In genomic region chr6:25620391-25620790, GRCh38 we compare ENCODE assay signal across 28 cellular contexts. TPM values are rescaled to one million over a fixed set of nuclear protein-coding genes. Genes with fewer than 3 reads are reported as not detected.
"Had no signal": no experiment of that assay in that cellular context is flagged by ENCODE, and none has a peak within 500 bp of the region (broad histone marks: within the 10 kb centered on the region; RNA-seq: fewer than 3 reads in every experiment).

No MANE protein-coding gene starts in this region.

- H3K27me3 ChIP-seq: stomach, suprapubic skin, testis, thyroid gland, tibial artery, tibial nerve, transverse colon, upper lobe of left lung, upper lobe of right lung, uterus, vagina had no signal

- ATAC-seq: stimulated activated effector memory CD8-positive, alpha-beta T cell treated with anti-CD3 and anti-CD28 coated beads, Interleukin-12 subunit alpha, Interleukin-12 subunit beta, amount 100 ng/mL, for 72 hours; stimulated activated memory B cell treated with anti-CD40 and anti-IgM and Interleukin-4, amounts not matched to agents 10 μg/mL and 1 μg/mL and 100 μg/mL, for 72 hours; stimulated activated naive B cell treated with anti-CD40 and anti-IgM and Interleukin-4, amounts not matched to agents 10 μg/mL and 1 μg/mL and 100 μg/mL, for 72 hours; stimulated activated naive CD8-positive, alpha-beta T cell treated with anti-CD3 and anti-CD28 coated beads, Interleukin-15, amount 100 ng/mL, for 72 hours; stimulated activated naive CD8-positive, alpha-beta T cell treated with anti-CD3 and anti-CD28 coated beads, Interleukin-15, Interleukin-2, amounts not matched to agents 100 U/mL and 50 U/mL, for 24 hours; upper lobe of right lung had no signal

- DNase-seq: stimulated activated CD4-positive, alpha-beta T cell treated with anti-CD3 and anti-CD28 coated beads, Interleukin-2, amount 100 ng/mL, for 48 hours; stimulated activated CD4-positive, alpha-beta T cell treated with anti-CD3 and anti-CD28 coated beads, Interleukin-4, amount 100 ng/mL, for 1 hour; stimulated activated CD4-positive, alpha-beta T cell treated with anti-CD3 and anti-CD28 coated beads, Interleukin-4, amount 100 ng/mL, for 24 hours; stimulated activated CD4-positive, alpha-beta T cell treated with anti-CD3 and anti-CD28 coated beads, Interleukin-4, amount 100 ng/mL, for 4 hours; stimulated activated CD8-positive, alpha-beta memory T cell treated with anti-CD3 and anti-CD28 coated beads, Interleukin-4, amount 100 ng/mL, for 48 hours; stimulated activated naive B cell treated with anti-CD40 and anti-IgM and Interleukin-4, amounts not matched to agents 10 μg/mL and 1 μg/mL and 100 μg/mL, for 72 hours; stimulated activated naive CD4-positive, alpha-beta T cell; stimulated activated naive CD4-positive, alpha-beta T cell treated with Interleukin-2 at 50 U/mL for 16 hours; stimulated activated naive CD8-positive, alpha-beta T cell treated with anti-CD3 and anti-CD28 coated beads, Interleukin-15, amount 100 ng/mL, for 72 hours; stimulated activated naive CD8-positive, alpha-beta T cell treated with anti-CD3 and anti-CD28 coated beads, Interleukin-15, Interleukin-2, amounts not matched to agents 100 U/mL and 50 U/mL, for 24 hours; stomach; substantia nigra; testis; thyroid gland; tibial artery; transverse colon; trophoblast cell; upper lobe of left lung; upper lobe of right lung; uterus had no signal

- H3K9me3 ChIP-seq: stomach, suprapubic skin, testis, thoracic aorta, thyroid gland, tibial artery, tibial nerve, transverse colon, upper lobe of left lung, upper lobe of right lung, uterus, vagina had no signal

- H3K36me3 ChIP-seq: suprapubic skin, thyroid gland, transverse colon, upper lobe of left lung, uterus, vagina had no signal

- H3K27ac ChIP-seq: stomach, suprapubic skin, testis, thoracic aorta, thyroid gland, tibial artery, tibial nerve, transverse colon, upper lobe of left lung, upper lobe of right lung, uterus, vagina had no signal

- H3K4me1 ChIP-seq: stomach, suprapubic skin, testis, thyroid gland, tibial nerve, transverse colon, upper lobe of left lung, upper lobe of right lung, uterus, vagina had no signal

- H3K4me3 ChIP-seq: stomach, suprapubic skin, testis, thoracic aorta, thyroid gland, tibial artery, tibial nerve, transverse colon, upper lobe of left lung, upper lobe of right lung, uterus, vagina had no signal

- FAIRE-seq: urothelium cell line had no signal

RNA-seq across cellular contexts. Expression of gene SCGN, which starts 31.6 kb away (rescaled TPM):
- total RNA-seq: tibial nerve, upper lobe of right lung, ureter, vagina had no signal
